38 cellular contexts compared by ENCODE assay signal in the genomic region with DNA sequence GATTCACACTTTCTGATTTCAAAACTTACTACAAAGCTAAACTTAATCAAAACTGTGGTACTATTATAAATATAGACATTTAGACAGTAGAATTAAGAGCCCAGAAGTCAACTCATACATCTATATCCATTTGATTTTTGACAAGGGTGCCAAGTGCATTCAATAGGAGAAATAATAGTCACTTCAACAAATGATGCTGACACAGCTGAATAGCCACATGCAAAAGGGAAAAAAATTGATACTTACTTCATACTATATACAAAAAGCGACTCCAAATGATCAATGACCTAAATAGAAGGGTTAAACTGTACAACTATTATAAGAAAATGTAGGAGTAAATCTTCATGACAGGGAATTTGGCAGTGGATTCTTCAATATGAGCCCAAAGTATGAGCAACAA. TPM values are rescaled to one million over a fixed set of nuclear protein-coding genes. Genes with fewer than 3 reads are reported as not detected.
"Had no signal": no experiment of that assay in that cellular context is flagged by ENCODE, and none has a peak within 500 bp of the region (broad histone marks: within the 10 kb centered on the region; RNA-seq: fewer than 3 reads in every experiment).

No MANE protein-coding gene starts in this region.

- H3K27me3 ChIP-seq: MG63 had no signal

- DNase-seq: Kasumi-1, MG63, MM.1S, MV-4-11, NCI-H1048, NCI-H1092, NCI-H1092 treated with DMSO at 0.1 percent for 48 hours, NCI-H1105, NCI-H1105 treated with DMSO at 0.1 percent for 48 hours, NCI-H1417, NCI-H1417 treated with DMSO at 0.1 percent for 48 hours, NCI-H1436, NCI-H1436 treated with DMSO at 0.1 percent for 48 hours, NCI-H146, NCI-H1694, NCI-H1694 treated with DMSO at 0.1 percent for 48 hours, NCI-H187, NCI-H187 treated with DMSO at 0.1 percent for 48 hours, NCI-H1930, NCI-H2029, NCI-H2029 treated with DMSO at 0.1 percent for 48 hours, NCI-H2081, NCI-H2081 treated with DMSO at 0.1 percent for 48 hours, NCI-H2107, NCI-H2171, NCI-H2171 treated with DMSO at 0.1 percent for 48 hours, NCI-H2227 treated with DMSO at 0.1 percent for 48 hours, NCI-H226, NCI-H345, NCI-H446, NCI-H446 treated with DMSO at 0.1 percent for 48 hours, NCI-H510A, NCI-H510A treated with DMSO at 0.1 percent for 48 hours, NCI-H524, NCI-H524 treated with DMSO at 0.1 percent for 48 hours had no signal

- H3K36me3 ChIP-seq: MG63 had no signal

- H3K4me3 ChIP-seq: MG63 had no signal

RNA-seq across cellular contexts. Expression of a gene that starts 40.7 kb away (rescaled TPM):
- total RNA-seq: LHCN-M2, MCF 10A, NCI-H460 had no signal
